In genomic region chr19:58218899-58219298, GRCh38 we compare ENCODE assay signal across 9 cellular contexts. TPM values are rescaled to one million over a fixed set of nuclear protein-coding genes. Genes with fewer than 3 reads are reported as not detected.
DNase-seq lines count a peak whose midpoint lies in the region; ATAC-seq, FAIRE-seq and TF ChIP-seq lines count a peak whose summit lies in the region.
"Had no signal": no experiment of that assay in that cellular context is flagged by ENCODE, and none has a peak within 500 bp of the region (broad histone marks: within the 10 kb centered on the region; RNA-seq: fewer than 3 reads in every experiment).

No MANE protein-coding gene starts in this region.

- H3K27ac ChIP-seq in DND-41 (ENCODE audit: low read length) = no peak overlapping the region
- H3K27ac ChIP-seq in Karpas-422 (ENCODE audit: low read length) = no peak overlapping the region
- H3K27ac ChIP-seq in HepG2 (ENCODE audit: extremely low read length, insufficient read depth, low read length) = no peak overlapping the region

- no peak for TF ChIP-seq RAD21 in HepG2 (CRISPR knock-in tag; IDR thresholded peaks at IDR 0.05)

- H3K4me3 Mint-ChIP-seq in activated CD8-positive, alpha-beta T cell treated with anti-CD3 and anti-CD28 coated beads, Interleukin-2, amount 10 ng/mL, durations not matched to agents 7 days and 5 days = no peak overlapping the region

- TF ChIP-seq EP300 in HepG2 (IDR thresholded peaks at IDR 0.05; ENCODE audit: low read depth in 2 of 2, low read length in 2 of 2) (no peak), HepG2 (CRISPR knock-in tag; IDR thresholded peaks at IDR 0.05; ENCODE audit: borderline replicate concordance) (no peak)

- CTCF ChIA-PET in activated CD8-positive, alpha-beta T cell treated with anti-CD3 and anti-CD28 coated beads, Interleukin-2, amount 10 ng/mL, durations not matched to agents 7 days and 5 days (lab: Charles Lee) = interaction anchor here (0.7 to 1.4 kb wide), 2 partner anchors 301 to 360 kb away, joined by 3 to 5 read pairs; partner anchors contain the start of gene ZBTB45
- CTCF ChIA-PET in HepG2 (lab: Yijun Ruan, JAX; ENCODE audit: low intra/inter-chr PET ratio, low total read pairs) = no interaction called here

- in situ Hi-C loops in HepG2 (cut with HindIII; ENCODE audit: extremely low pct_ligation_motif_present, low pct_unique_long_range_greater_than_20kb) = no loop called here

- H3K4me3 ChIP-seq in DND-41 (ENCODE audit: low read depth in 1 of 2, low read length in 2 of 2) (no peak overlapping the region), Karpas-422 (ENCODE audit: low read length) (no peak overlapping the region), HepG2 (replicated peaks in 1 of 3; ENCODE audit: insufficient read depth in 1 of 3, low read depth in 2 of 3, low read length in 3 of 3) (no peak overlapping the region)

- no peaks in the 10 kb centered on the region for H3K4me1 Mint-ChIP-seq in activated CD8-positive, alpha-beta T cell treated with anti-CD3 and anti-CD28 coated beads, Interleukin-2, amount 10 ng/mL, durations not matched to agents 7 days and 5 days (ENCODE audit: low read depth)

- no peaks in the 10 kb centered on the region for H3K9me2 ChIP-seq in Karpas-422 (replicated peaks; ENCODE audit: insufficient read depth, low read length)

- FAIRE-seq in HepG2 (lab: Jason Lieb, UNC) = no peak
- FAIRE-seq: GM19239 had no signal

- H3K79me2 ChIP-seq in DND-41 (ENCODE audit: insufficient read depth, low read length) = no peaks in the 10 kb centered on the region
- H3K79me2 ChIP-seq in Karpas-422 (ENCODE audit: low read length) = no peaks in the 10 kb centered on the region
- no peaks in the 10 kb centered on the region for H3K79me2 ChIP-seq in HepG2 (ENCODE audit: insufficient read depth, low read length)

- peaks cover 4% of the 10 kb centered on the region for H3K9me3 ChIP-seq in DND-41 (ENCODE audit: insufficient read depth, low read length, severe bottlenecking)
- H3K9me3 ChIP-seq in Karpas-422 (ENCODE audit: low read length) = peaks cover 33% of the 10 kb centered on the region
- peaks cover 59% of the 10 kb centered on the region for H3K9me3 ChIP-seq in HepG2 (ENCODE audit: low read length)

- H3K4me1 ChIP-seq in DND-41 (ENCODE audit: insufficient read depth, low read length) (0 out of 2 replicates have a peak, but pooled peaks cover 2% of the 10 kb centered on the region), Karpas-422 (ENCODE audit: low read length) (no peaks in the 10 kb centered on the region), HepG2 (ENCODE audit: insufficient read depth, low read length) (no peaks in the 10 kb centered on the region)

- H3K9ac ChIP-seq in DND-41 (ENCODE audit: low read depth, low read length) = no peak overlapping the region
- H3K9ac ChIP-seq in Karpas-422 (ENCODE audit: low read length) = no peak overlapping the region
- H3K9ac ChIP-seq in HepG2 (ENCODE audit: insufficient read depth, low read depth, low read length) = no peak overlapping the region

- peak; percentile 74 for ATAC-seq in DND-41 (ENCODE audit: insufficient read depth, low read depth)
- ATAC-seq in activated CD8-positive, alpha-beta T cell treated with anti-CD3 and anti-CD28 coated beads, Interleukin-2, amount 10 ng/mL, durations not matched to agents 7 days and 5 days = peak; percentile 65
- ATAC-seq in HepG2 = no peak
- no peak for ATAC-seq in GM21381 (IDR thresholded peaks at IDR 0.05; ENCODE audit: unreplicated experiment)

- BruUV-seq in HepG2 (replicated peaks; lab: Mats Ljungman, UMichigan) = no TSS peak

- H3K36me3 ChIP-seq in DND-41 (ENCODE audit: insufficient read depth, low read length) (no peaks in the 10 kb centered on the region), Karpas-422 (ENCODE audit: insufficient read depth, low read length) (no peaks in the 10 kb centered on the region), HepG2 (replicated peaks in 1 of 2; ENCODE audit: control insufficient read depth in 1 of 2, insufficient read depth in 2 of 2, low read length in 2 of 2) (no peaks in the 10 kb centered on the region)

- H3K9me3 Mint-ChIP-seq in activated CD8-positive, alpha-beta T cell treated with anti-CD3 and anti-CD28 coated beads, Interleukin-2, amount 10 ng/mL, durations not matched to agents 7 days and 5 days (ENCODE audit: insufficient read depth) = peaks cover 36% of the 10 kb centered on the region

- H3K27me3 Mint-ChIP-seq in activated CD8-positive, alpha-beta T cell treated with anti-CD3 and anti-CD28 coated beads, Interleukin-2, amount 10 ng/mL, durations not matched to agents 7 days and 5 days (ENCODE audit: low read depth) = no peaks in the 10 kb centered on the region

- H3K4me2 ChIP-seq in DND-41 (ENCODE audit: insufficient read depth, low read length) = no peak overlapping the region
- no peak overlapping the region for H3K4me2 ChIP-seq in Karpas-422 (ENCODE audit: low read depth, low read length, poor library complexity, severe bottlenecking)
- H3K4me2 ChIP-seq in HepG2 (ENCODE audit: low read depth, low read length) = no peak overlapping the region

- H3K27me3 ChIP-seq in DND-41 (ENCODE audit: insufficient read depth, low read length, poor library complexity) (no peaks in the 10 kb centered on the region), Karpas-422 (ENCODE audit: low read length) (no peaks in the 10 kb centered on the region), HepG2 (ENCODE audit: control insufficient read depth in 1 of 2, insufficient read depth in 2 of 2, low read length in 2 of 2) (no peaks in the 10 kb centered on the region)

- peaks cover 17% of the 10 kb centered on the region for H3K36me3 Mint-ChIP-seq in activated CD8-positive, alpha-beta T cell treated with anti-CD3 and anti-CD28 coated beads, Interleukin-2, amount 10 ng/mL, durations not matched to agents 7 days and 5 days (ENCODE audit: low read depth)

- 31% methylated on average over 9 of the region's 9 CpGs for WGBS in HepG2 (ENCODE audit: low lambda C conversion rate)

- POLR2A ChIA-PET in activated CD8-positive, alpha-beta T cell treated with anti-CD3 and anti-CD28 coated beads, Interleukin-2, amount 10 ng/mL, durations not matched to agents 7 days and 5 days (lab: Charles Lee) = interaction anchor here (0.6 to 1.3 kb wide), 2 partner anchors 9 to 61 kb away, joined by 4 to 7 read pairs; no protein-coding TSS in a partner anchor
- POLR2A ChIA-PET in HepG2 (lab: Yijun Ruan, JAX) = interaction anchor here (1.0 kb wide), 1 partner anchor 60 kb away, joined by 3 read pairs; the partner anchor contains the start of gene ZNF8

- peak; percentile 44 for DNase-seq in DND-41
- peak; percentile 84 for DNase-seq in Karpas-422
- DNase-seq in activated CD8-positive, alpha-beta T cell treated with anti-CD3 and anti-CD28 coated beads, Interleukin-2, amount 10 ng/mL, durations not matched to agents 7 days and 5 days = peak; percentile 51
- DNase-seq in HepG2 (ENCODE audit: low spot score) = peak; percentile 8
- DNase-seq in NCI-H1417 treated with DMSO at 0.1 percent for 48 hours (lab: John Stamatoyannopoulos, UW) = no peak
- DNase-seq in DMS153 (lab: John Stamatoyannopoulos, UW) = no peak
- DNase-seq in MV-4-11 (lab: John Stamatoyannopoulos, UW) = no peak

- H2AFZ ChIP-seq in DND-41 (ENCODE audit: low read depth, low read length) (no peak overlapping the region), Karpas-422 (ENCODE audit: low read length) (no peak overlapping the region), HepG2 (ENCODE audit: low read length) (no peak overlapping the region)

- intact Hi-C loops in HepG2 (cut with micrococcal nuclease; ENCODE audit: unreplicated experiment) = no loop called here

- H4K20me1 ChIP-seq in DND-41 (ENCODE audit: insufficient read depth, low read length) = no peaks in the 10 kb centered on the region
- H4K20me1 ChIP-seq in Karpas-422 (ENCODE audit: insufficient read depth, low read depth, low read length) = no peaks in the 10 kb centered on the region
- no peaks in the 10 kb centered on the region for H4K20me1 ChIP-seq in HepG2 (ENCODE audit: insufficient read depth, low read length)

- no peak for TF ChIP-seq POLR2A in HepG2 (IDR thresholded peaks at IDR 0.05; ENCODE audit: insufficient read depth in 1 of 2, low read depth in 2 of 2, low read length in 2 of 2)

- no peak overlapping the region for H3K27ac Mint-ChIP-seq in activated CD8-positive, alpha-beta T cell treated with anti-CD3 and anti-CD28 coated beads, Interleukin-2, amount 10 ng/mL, durations not matched to agents 7 days and 5 days

- TF ChIP-seq CTCF in DND-41 (IDR thresholded peaks at IDR 0.05; ENCODE audit: borderline replicate concordance, extremely low read depth, low read length, poor library complexity, severe bottlenecking) (peak; percentile 58), HepG2 (CRISPR knock-in tag; IDR thresholded peaks at IDR 0.05) (peak; percentile 45)

RNA-seq across cellular contexts. Expression of gene ZNF544, which starts 9.8 kb away (rescaled TPM):
- 111 and 129 TPM in 2 replicates for total RNA-seq in Karpas-422 (2014; rRNA removed; shearing (Covaris generic); ENCODE audit: low replicate concordance)
- 10 to 100 TPM; 48.1 to 56.2 TPM for total RNA-seq in activated CD8-positive, alpha-beta T cell treated with anti-CD3 and anti-CD28 coated beads, Interleukin-2, amount 10 ng/mL, durations not matched to agents 7 days and 5 days
- 15.6 and 17.0 TPM in 2 replicates for total RNA-seq in HepG2 (2016; rRNA removed; fragmentation: Illumina TruSeq; extraction: Trizol)
- total RNA-seq in HepG2 (2016; cell fraction: cytosol; rRNA removed; fragmentation: Illumina TruSeq; extraction: Trizol; ENCODE audit: low read depth) = 9.2 and 13.6 TPM in 2 replicates
- 17.3 and 19.7 TPM in 2 replicates for total RNA-seq in HepG2 (2016; cell fraction: insoluble cytoplasmic fraction; rRNA removed; fragmentation: Illumina TruSeq; extraction: Trizol)
- 21.1 and 22.3 TPM in 2 replicates for total RNA-seq in HepG2 (2016; cell fraction: membrane; rRNA removed; fragmentation: Illumina TruSeq; extraction: Trizol)
- total RNA-seq in HepG2 (2016; cell fraction: nucleus; rRNA removed; fragmentation: Illumina TruSeq; extraction: Trizol) = 13.5 and 14.8 TPM in 2 replicates
- polyA plus RNA-seq in HepG2 (2011; rRNA removed) = 13.1 and 14.7 TPM in 2 replicates
- 13.6 and 13.7 TPM in 2 replicates for polyA plus RNA-seq in HepG2 (2011; cell fraction: cytosol; rRNA removed)
- polyA plus RNA-seq in HepG2 (2011; cell fraction: nucleus; rRNA removed) = 12.5 and 16.5 TPM in 2 replicates
- 7.2 and 8.7 TPM in 2 replicates for polyA plus RNA-seq in HepG2 (2012)
- polyA plus RNA-seq in HepG2 (2016; cell fraction: cytosol; fragmentation: Illumina TruSeq; extraction: Trizol; ENCODE audit: low read depth) = 10.1 and 14.1 TPM in 2 replicates
- polyA plus RNA-seq in HepG2 (2016; cell fraction: insoluble cytoplasmic fraction; fragmentation: Illumina TruSeq; extraction: Trizol; ENCODE audit: low read depth) = 15.7 and 16.9 TPM in 2 replicates
- polyA plus RNA-seq in HepG2 (2016; cell fraction: membrane; fragmentation: Illumina TruSeq; extraction: Trizol; ENCODE audit: low read depth) = 9.4 and 15.6 TPM in 2 replicates
- 11.7 and 14.4 TPM in 2 replicates for polyA plus RNA-seq in HepG2 (2016; cell fraction: nucleus; fragmentation: Illumina TruSeq; extraction: Trizol; ENCODE audit: insufficient read depth, low read depth)
- 15.6 and 69.8 TPM in 2 replicates for polyA minus RNA-seq in HepG2 (2011; rRNA and poly(A)+ RNA removed; ENCODE audit: low replicate concordance)
- polyA minus RNA-seq in HepG2 (2011; cell fraction: cytosol; rRNA and poly(A)+ RNA removed) = 7.8 and 10.6 TPM in 2 replicates
- 28.8 and 29.2 TPM in 2 replicates for polyA minus RNA-seq in HepG2 (2011; cell fraction: nucleus; rRNA and poly(A)+ RNA removed)

RNA-seq across cellular contexts. Expression of gene ZNF274, which starts 36.0 kb away (rescaled TPM):
- 14.1 and 27.9 TPM in 2 replicates for total RNA-seq in Karpas-422 (2014; rRNA removed; shearing (Covaris generic); ENCODE audit: low replicate concordance)
- total RNA-seq in activated CD8-positive, alpha-beta T cell treated with anti-CD3 and anti-CD28 coated beads, Interleukin-2, amount 10 ng/mL, durations not matched to agents 7 days and 5 days = 10 to 100 TPM; 31.9 to 32.8 TPM
- total RNA-seq in HepG2 (2016; rRNA removed; fragmentation: Illumina TruSeq; extraction: Trizol) = 17.0 and 23.0 TPM in 2 replicates
- 5.1 and 6.0 TPM in 2 replicates for total RNA-seq in HepG2 (2016; cell fraction: cytosol; rRNA removed; fragmentation: Illumina TruSeq; extraction: Trizol; ENCODE audit: low read depth)
- total RNA-seq in HepG2 (2016; cell fraction: insoluble cytoplasmic fraction; rRNA removed; fragmentation: Illumina TruSeq; extraction: Trizol) = 18.4 and 20.3 TPM in 2 replicates
- 10.2 and 11.1 TPM in 2 replicates for total RNA-seq in HepG2 (2016; cell fraction: membrane; rRNA removed; fragmentation: Illumina TruSeq; extraction: Trizol)
- total RNA-seq in HepG2 (2016; cell fraction: nucleus; rRNA removed; fragmentation: Illumina TruSeq; extraction: Trizol) = 25.3 and 28.4 TPM in 2 replicates
- 16.1 and 21.0 TPM in 2 replicates for polyA plus RNA-seq in HepG2 (2011; rRNA removed)
- 13.9 and 15.9 TPM in 2 replicates for polyA plus RNA-seq in HepG2 (2011; cell fraction: cytosol; rRNA removed)
- polyA plus RNA-seq in HepG2 (2011; cell fraction: nucleus; rRNA removed) = 35.9 and 43.6 TPM in 2 replicates
- 15.5 and 19.8 TPM in 2 replicates for polyA plus RNA-seq in HepG2 (2012)
- 1.7 and 1.9 TPM in 2 replicates for polyA plus RNA-seq in HepG2 (2016; cell fraction: cytosol; fragmentation: Illumina TruSeq; extraction: Trizol; ENCODE audit: low read depth)
- polyA plus RNA-seq in HepG2 (2016; cell fraction: insoluble cytoplasmic fraction; fragmentation: Illumina TruSeq; extraction: Trizol; ENCODE audit: low read depth) = 13.2 and 15.6 TPM in 2 replicates
- polyA plus RNA-seq in HepG2 (2016; cell fraction: membrane; fragmentation: Illumina TruSeq; extraction: Trizol; ENCODE audit: low read depth) = 3.7 and 4.5 TPM in 2 replicates
- polyA plus RNA-seq in HepG2 (2016; cell fraction: nucleus; fragmentation: Illumina TruSeq; extraction: Trizol; ENCODE audit: insufficient read depth, low read depth) = 38.7 and 40.7 TPM in 2 replicates
- polyA minus RNA-seq in HepG2 (2011; rRNA and poly(A)+ RNA removed; ENCODE audit: low replicate concordance) = 20.7 and 49.1 TPM in 2 replicates
- 7.5 and 9.9 TPM in 2 replicates for polyA minus RNA-seq in HepG2 (2011; cell fraction: cytosol; rRNA and poly(A)+ RNA removed)
- 43.8 and 44.7 TPM in 2 replicates for polyA minus RNA-seq in HepG2 (2011; cell fraction: nucleus; rRNA and poly(A)+ RNA removed)

RNA-seq across cellular contexts. Expression of gene ZNF8, which starts 59.9 kb away (rescaled TPM):
- 14.8 and 16.9 TPM in 2 replicates for total RNA-seq in Karpas-422 (2014; rRNA removed; shearing (Covaris generic); ENCODE audit: low replicate concordance)
- 1 to 10 TPM; 4.7 TPM for total RNA-seq in activated CD8-positive, alpha-beta T cell treated with anti-CD3 and anti-CD28 coated beads, Interleukin-2, amount 10 ng/mL, durations not matched to agents 7 days and 5 days
- total RNA-seq in HepG2 (2016; rRNA removed; fragmentation: Illumina TruSeq; extraction: Trizol) = 3.3 and 3.7 TPM in 2 replicates
- 0.71 and 0.79 TPM in 2 replicates for total RNA-seq in HepG2 (2016; cell fraction: cytosol; rRNA removed; fragmentation: Illumina TruSeq; extraction: Trizol; ENCODE audit: low read depth)
- 3.4 TPM in 2 replicates for total RNA-seq in HepG2 (2016; cell fraction: insoluble cytoplasmic fraction; rRNA removed; fragmentation: Illumina TruSeq; extraction: Trizol)
- total RNA-seq in HepG2 (2016; cell fraction: membrane; rRNA removed; fragmentation: Illumina TruSeq; extraction: Trizol) = 2.0 and 2.4 TPM in 2 replicates
- 3.9 and 4.3 TPM in 2 replicates for total RNA-seq in HepG2 (2016; cell fraction: nucleus; rRNA removed; fragmentation: Illumina TruSeq; extraction: Trizol)
- polyA plus RNA-seq in HepG2 (2011; rRNA removed) = 3.0 and 3.1 TPM in 2 replicates
- polyA plus RNA-seq in HepG2 (2011; cell fraction: cytosol; rRNA removed) = 1.5 and 1.8 TPM in 2 replicates
- 6.2 and 6.6 TPM in 2 replicates for polyA plus RNA-seq in HepG2 (2011; cell fraction: nucleus; rRNA removed)
- polyA plus RNA-seq in HepG2 (2012) = 1.3 and 1.6 TPM in 2 replicates
- polyA plus RNA-seq in HepG2 (2016; cell fraction: cytosol; fragmentation: Illumina TruSeq; extraction: Trizol; ENCODE audit: low read depth) = 0.17 and 0.19 TPM in 2 replicates
- 1.3 and 1.5 TPM in 2 replicates for polyA plus RNA-seq in HepG2 (2016; cell fraction: insoluble cytoplasmic fraction; fragmentation: Illumina TruSeq; extraction: Trizol; ENCODE audit: low read depth)
- polyA plus RNA-seq in HepG2 (2016; cell fraction: membrane; fragmentation: Illumina TruSeq; extraction: Trizol; ENCODE audit: low read depth) = 0.41 and 0.56 TPM in 2 replicates
- 5.9 and 6.4 TPM in 2 replicates for polyA plus RNA-seq in HepG2 (2016; cell fraction: nucleus; fragmentation: Illumina TruSeq; extraction: Trizol; ENCODE audit: insufficient read depth, low read depth)
- 8.3 and 10.4 TPM in 2 replicates for polyA minus RNA-seq in HepG2 (2011; rRNA and poly(A)+ RNA removed; ENCODE audit: low replicate concordance)
- 4.0 and 4.8 TPM in 2 replicates for polyA minus RNA-seq in HepG2 (2011; cell fraction: cytosol; rRNA and poly(A)+ RNA removed)
- polyA minus RNA-seq in HepG2 (2011; cell fraction: nucleus; rRNA and poly(A)+ RNA removed) = 6.6 and 6.8 TPM in 2 replicates

Comparison
In these comparisons a context has a peak if more than half of its experiments do, and no peak if none do; other contexts are left out.
1. ATAC-seq: peak in DND-41 (single experiment) and activated CD8-positive, alpha-beta T cell treated with anti-CD3 and anti-CD28 coated beads, Interleukin-2, amount 10 ng/mL, durations not matched to agents 7 days and 5 days (single experiment); none in HepG2 (single experiment) and GM21381 (single experiment).
2. DNase-seq: peak in DND-41 (single experiment), Karpas-422 (single experiment), activated CD8-positive, alpha-beta T cell treated with anti-CD3 and anti-CD28 coated beads, Interleukin-2, amount 10 ng/mL, durations not matched to agents 7 days and 5 days (single experiment) and HepG2 (single experiment); none in NCI-H1417 treated with DMSO at 0.1 percent for 48 hours (single experiment), DMS153 (single experiment) and MV-4-11 (single experiment).